In the genomic region with DNA sequence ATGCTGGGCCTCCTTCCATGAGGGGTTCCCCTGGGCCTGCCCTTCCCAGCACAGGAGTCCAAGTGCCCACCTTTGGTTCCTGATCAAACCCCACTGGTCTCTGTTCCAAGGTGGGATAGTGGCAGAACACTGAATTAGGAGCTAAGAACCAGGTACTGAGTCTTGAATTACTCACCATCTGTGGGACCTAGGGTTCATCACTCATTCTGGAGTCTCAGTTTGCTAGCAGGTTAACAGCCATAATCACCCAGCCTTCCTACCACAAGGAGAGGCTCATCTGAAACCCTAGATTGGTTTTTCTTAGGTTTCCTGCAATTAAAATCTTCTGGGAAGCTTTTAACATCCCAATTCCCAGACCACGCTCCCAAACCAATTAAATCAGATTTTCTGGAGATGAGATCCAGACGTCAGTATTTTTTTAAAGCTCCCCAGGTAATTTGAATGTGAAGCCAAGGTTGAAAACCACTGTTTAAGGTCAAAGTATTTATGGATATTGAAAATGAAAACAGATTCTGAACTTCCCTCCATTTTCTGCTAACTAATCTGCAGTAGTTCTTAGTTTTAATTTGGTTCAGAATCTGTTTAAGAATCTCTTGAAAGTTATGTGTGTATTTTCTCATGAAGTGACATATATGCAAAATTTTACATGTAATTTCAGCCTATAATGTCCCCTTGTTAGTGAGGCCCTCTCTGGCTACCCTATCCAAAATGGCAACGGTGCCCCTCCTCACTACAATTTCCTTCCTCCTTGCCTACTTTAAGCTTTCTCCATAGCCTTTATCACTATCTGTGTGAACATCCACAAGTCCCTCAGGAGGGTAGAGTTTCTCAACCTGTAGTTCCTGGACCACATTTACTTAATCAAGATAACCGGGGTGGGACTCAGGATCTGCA, we compare ENCODE assay signal across 19 cellular contexts.
DNase-seq lines count a peak whose midpoint lies in the region; ATAC-seq and TF ChIP-seq lines count a peak whose summit lies in the region.
"Had no signal": no experiment of that assay in that cellular context is flagged by ENCODE, and none has a peak within 500 bp of the region (broad histone marks: within the 10 kb centered on the region; RNA-seq: fewer than 3 reads in every experiment).

No MANE protein-coding gene starts in this region.

- H3F3A ChIP-seq in smooth muscle cell (ENCODE audit: low read depth): no peaks in the 10 kb centered on the region

- H3K4me1 Mint-ChIP-seq in activated T-helper 17 cell treated with anti-CD3 and anti-CD28 coated beads, Interleukin-2, amount 50 U/mL, for 72 hours: peaks cover 42% of the 10 kb centered on the region

- H3K9me3 Mint-ChIP-seq in activated T-helper 17 cell treated with anti-CD3 and anti-CD28 coated beads, Interleukin-2, amount 50 U/mL, for 72 hours: peaks cover 3% of the 10 kb centered on the region

- ATAC-seq in GM18867 (IDR thresholded peaks at IDR 0.05; ENCODE audit: unreplicated experiment) (peak; percentile 42), HG02759 (IDR thresholded peaks at IDR 0.05; ENCODE audit: unreplicated experiment) (peak; percentile 44)
- ATAC-seq in activated T-helper 17 cell treated with anti-CD3 and anti-CD28 coated beads, Interleukin-2, amount 50 U/mL, for 72 hours (replicated peaks): peak; percentile 81
- ATAC-seq: gastrocnemius medialis had no signal

- WGBS in stomach, 5 donors: 80 to 82% (median 81%) methylated on average over 4 of the region's 4 CpGs
- WGBS in smooth muscle cell (ENCODE audit: low lambda C conversion rate): 79% methylated on average over 4 of the region's 4 CpGs
- WGBS in mesendoderm (ENCODE audit: extremely low coverage, insufficient coverage, low lambda C conversion rate): no CpG with 5 or more reads among the region's 4 CpGs

- TF ChIP-seq CTCF in stomach (IDR thresholded peaks at IDR 0.05): no peak
- no peak for TF ChIP-seq CTCF in ascending aorta (IDR thresholded peaks at IDR 0.05)
- TF ChIP-seq CTCF in smooth muscle cell (IDR thresholded peaks at IDR 0.05; ENCODE audit: borderline replicate concordance, insufficient read depth, poor library complexity, severe bottlenecking): no peak

- no peaks in the 10 kb centered on the region for H3K27me3 ChIP-seq in BLaER1
- no peaks in the 10 kb centered on the region for H3K27me3 ChIP-seq in stomach
- H3K27me3 ChIP-seq in ascending aorta: no peaks in the 10 kb centered on the region
- H3K27me3 ChIP-seq in smooth muscle cell (ENCODE audit: low read depth): peaks cover 2% of the 10 kb centered on the region
- no peaks in the 10 kb centered on the region for H3K27me3 ChIP-seq in mesendoderm (ENCODE audit: insufficient read depth, low read length, poor library complexity)
- H3K27me3 ChIP-seq: gastrocnemius medialis had no signal

- TF ChIP-seq EP300 in stomach (IDR thresholded peaks at IDR 0.05): no peak

- no peaks in the 10 kb centered on the region for H3K79me2 ChIP-seq in smooth muscle cell (ENCODE audit: low read depth)
- H3K79me2 ChIP-seq in mesendoderm (ENCODE audit: control insufficient read depth, insufficient read depth, low read length): no peaks in the 10 kb centered on the region

- no peak overlapping the region for H3K4ac ChIP-seq in mesendoderm (ENCODE audit: low read depth, low read length)

- peak overlapping the region; percentile 16 for H3K4me2 ChIP-seq in BLaER1
- H3K4me2 ChIP-seq in smooth muscle cell: no peak overlapping the region
- H3K4me2 ChIP-seq in mesendoderm (ENCODE audit: low read length): no peak overlapping the region
- H3K4me2 ChIP-seq: PC-9 had no signal

- TF ChIP-seq POLR2A in stomach (IDR thresholded peaks at IDR 0.05): no peak

- H3K36me3 ChIP-seq in BLaER1 (no peaks in the 10 kb centered on the region), stomach (no peaks in the 10 kb centered on the region), ascending aorta (no peaks in the 10 kb centered on the region), smooth muscle cell (ENCODE audit: low read depth) (no peaks in the 10 kb centered on the region), mesendoderm (ENCODE audit: control insufficient read depth, insufficient read depth, low read length) (no peaks in the 10 kb centered on the region)
- H3K36me3 ChIP-seq: gastrocnemius medialis had no signal

- no peak overlapping the region for H2BK120ac ChIP-seq in mesendoderm (ENCODE audit: low read depth, low read length)

- H3K4me3 Mint-ChIP-seq in activated T-helper 17 cell treated with anti-CD3 and anti-CD28 coated beads, Interleukin-2, amount 50 U/mL, for 72 hours: peak overlapping the region; percentile 24

- peaks cover 29% of the 10 kb centered on the region for H3K4me1 ChIP-seq in BLaER1
- no peaks in the 10 kb centered on the region for H3K4me1 ChIP-seq in stomach
- H3K4me1 ChIP-seq in ascending aorta: no peaks in the 10 kb centered on the region
- H3K4me1 ChIP-seq in smooth muscle cell (ENCODE audit: low read depth): no peaks in the 10 kb centered on the region
- H3K4me1 ChIP-seq in mesendoderm (ENCODE audit: control insufficient read depth, low read depth, low read length): peaks cover 3% of the 10 kb centered on the region
- H3K4me1 ChIP-seq: gastrocnemius medialis had no signal

- no peak overlapping the region for H3K18ac ChIP-seq in mesendoderm (ENCODE audit: low read length)

- no peak overlapping the region for H3K23ac ChIP-seq in mesendoderm (ENCODE audit: low read length)

- no peaks in the 10 kb centered on the region for H3K79me1 ChIP-seq in mesendoderm (ENCODE audit: low read length)

- DNase-seq in stomach (no peak), ascending aorta (ENCODE audit: low spot score in 2 of 2) (no peak), smooth muscle cell (lab: John Stamatoyannopoulos, UW; ENCODE audit: unreplicated experiment) (no peak), mesendoderm (no peak)
- DNase-seq: activated CD4-positive, alpha-beta T cell treated with anti-CD3 and anti-CD28 coated beads for 48 hours; activated gamma-delta T cell; DMS79 treated with DMSO at 0.1 percent for 48 hours; gastrocnemius medialis; GM23248; islet precursor cell; NCI-H1048; NCI-H446; PC-9; stimulated activated CD4-positive, alpha-beta T cell treated with anti-CD3 and anti-CD28 coated beads, Interleukin-2, amount 100 ng/mL, for 24 hours; SW 1271 had no signal

- H3K9ac ChIP-seq in BLaER1 (no peak overlapping the region), smooth muscle cell (ENCODE audit: low read depth) (no peak overlapping the region), mesendoderm (ENCODE audit: low read length) (no peak overlapping the region)
- H3K9ac ChIP-seq: GM23248 had no signal

- no peak overlapping the region for H2BK15ac ChIP-seq in mesendoderm (replicated peaks; ENCODE audit: low read depth)

- no peak overlapping the region for H3K4me3 ChIP-seq in BLaER1
- H3K4me3 ChIP-seq in stomach: no peak overlapping the region
- no peak overlapping the region for H3K4me3 ChIP-seq in ascending aorta
- no peak overlapping the region for H3K4me3 ChIP-seq in smooth muscle cell
- H3K4me3 ChIP-seq in mesendoderm (ENCODE audit: low read length): no peak overlapping the region
- H3K4me3 ChIP-seq: gastrocnemius medialis, GM23248, PC-9 had no signal

- intact Hi-C loops in stomach (cut with DNase I; ENCODE audit: low total_unique reads) (no loop called here), ascending aorta (cut with DNase I) (no loop called here)

- no peak overlapping the region for H3K56ac ChIP-seq in mesendoderm (ENCODE audit: low read length)

- peak overlapping the region; percentile 76 for H3K27ac Mint-ChIP-seq in activated T-helper 17 cell treated with anti-CD3 and anti-CD28 coated beads, Interleukin-2, amount 50 U/mL, for 72 hours

- H3K36me3 Mint-ChIP-seq in activated T-helper 17 cell treated with anti-CD3 and anti-CD28 coated beads, Interleukin-2, amount 50 U/mL, for 72 hours (ENCODE audit: low read depth): no peaks in the 10 kb centered on the region

- H4K5ac ChIP-seq in mesendoderm (ENCODE audit: low read length): no peak overlapping the region

- no peak overlapping the region for H4K8ac ChIP-seq in mesendoderm (ENCODE audit: low read depth, low read length)

- no peak overlapping the region for H2AK5ac ChIP-seq in mesendoderm (ENCODE audit: low read length)

- no peak overlapping the region for H2AFZ ChIP-seq in smooth muscle cell (ENCODE audit: low read depth)
- H2AFZ ChIP-seq: GM23248, PC-9 had no signal

- no peak overlapping the region for H3K27ac ChIP-seq in BLaER1
- no peak overlapping the region for H3K27ac ChIP-seq in stomach
- H3K27ac ChIP-seq in ascending aorta: no peak overlapping the region
- no peak overlapping the region for H3K27ac ChIP-seq in smooth muscle cell (ENCODE audit: low read depth)
- no peak overlapping the region for H3K27ac ChIP-seq in mesendoderm (ENCODE audit: low read depth, low read length)
- H3K27ac ChIP-seq: gastrocnemius medialis, GM23248, PC-9 had no signal

- H2BK5ac ChIP-seq in mesendoderm (ENCODE audit: low read length): no peak overlapping the region

- no peaks in the 10 kb centered on the region for H3K9me3 ChIP-seq in BLaER1
- H3K9me3 ChIP-seq in stomach: no peaks in the 10 kb centered on the region
- H3K9me3 ChIP-seq in ascending aorta: no peaks in the 10 kb centered on the region
- no peaks in the 10 kb centered on the region for H3K9me3 ChIP-seq in smooth muscle cell (replicated peaks; ENCODE audit: low read depth)
- H3K9me3 ChIP-seq: gastrocnemius medialis had no signal

- H3K27me3 Mint-ChIP-seq in activated T-helper 17 cell treated with anti-CD3 and anti-CD28 coated beads, Interleukin-2, amount 50 U/mL, for 72 hours: no peaks in the 10 kb centered on the region

- H4K20me1 ChIP-seq in BLaER1 (no peaks in the 10 kb centered on the region), smooth muscle cell (ENCODE audit: low read depth) (no peaks in the 10 kb centered on the region)
